In the genomic region with DNA sequence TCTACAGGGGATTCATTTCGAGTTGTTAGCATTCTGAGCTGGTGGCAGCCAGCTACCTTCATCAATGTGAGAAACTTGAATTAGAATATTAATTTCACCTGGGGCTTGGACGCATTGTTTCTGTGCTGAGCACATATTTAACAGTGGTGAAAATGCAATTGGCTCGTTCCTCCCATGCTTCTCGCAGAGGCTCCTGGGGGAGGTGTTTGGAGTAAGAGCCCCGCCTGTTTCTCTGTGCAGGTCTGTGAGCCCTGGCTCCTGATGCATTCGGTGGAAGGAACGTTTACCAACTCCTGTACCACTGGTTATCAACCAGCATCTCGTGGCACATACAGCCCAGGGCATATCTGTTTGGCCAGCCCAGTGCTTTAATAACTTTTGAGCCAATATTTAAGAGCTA, we compare ENCODE assay signal across 27 cellular contexts. TPM values are rescaled to one million over a fixed set of nuclear protein-coding genes. Genes with fewer than 3 reads are reported as not detected.
DNase-seq lines count a peak whose midpoint lies in the region; ATAC-seq, FAIRE-seq and TF ChIP-seq lines count a peak whose summit lies in the region.
"Had no signal": no experiment of that assay in that cellular context is flagged by ENCODE, and none has a peak within 500 bp of the region (broad histone marks: within the 10 kb centered on the region; RNA-seq: fewer than 3 reads in every experiment).

No MANE protein-coding gene starts in this region.

- no peak overlapping the region for H3K4me3 Mint-ChIP-seq in neural crest cell
- no peak overlapping the region for H3K4me3 Mint-ChIP-seq in naive thymus-derived CD8-positive, alpha-beta T cell
- H3K4me3 Mint-ChIP-seq: CD14-positive monocyte; CD4-positive, alpha-beta memory T cell; CD4-positive, CD25-positive, alpha-beta regulatory T cell; CD8-positive, alpha-beta memory T cell had no signal

- intact Hi-C loops in Panc1 (cut with micrococcal nuclease; ENCODE audit: unreplicated experiment) (no loop called here), K562 (cut with micrococcal nuclease) (no loop called here)

- H3K36me3 Mint-ChIP-seq in neural crest cell (ENCODE audit: low read depth) = no peaks in the 10 kb centered on the region
- no peaks in the 10 kb centered on the region for H3K36me3 Mint-ChIP-seq in naive thymus-derived CD8-positive, alpha-beta T cell
- H3K36me3 Mint-ChIP-seq: CD14-positive monocyte; CD4-positive, alpha-beta memory T cell; CD4-positive, CD25-positive, alpha-beta regulatory T cell; CD8-positive, alpha-beta memory T cell had no signal

- TF ChIP-seq CTCF in Panc1 (IDR thresholded peaks at IDR 0.05) (no peak), K562 (IDR thresholded peaks at IDR 0.05 in 2 of 3, conservative IDR thresholded peaks at IDR 0.05 in 1 of 3; ENCODE audit: insufficient read depth in 2 of 3, low read depth in 1 of 3, low read length in 3 of 3) (no peak), neural crest cell (conservative IDR thresholded peaks at IDR 0.05) (no peak)

- TF ChIP-seq RAD21 in K562 (CRISPR knock-in tag; conservative IDR thresholded peaks at IDR 0.05 in 1 of 2, IDR thresholded peaks at IDR 0.05 in 1 of 2) = no peak

- H3K27me3 ChIP-seq in Panc1 (ENCODE audit: control insufficient read depth, insufficient read depth, low read length) (peaks cover 6% of the 10 kb centered on the region; the same call in 1 of the 2 replicates), K562 (ENCODE audit: control insufficient read depth in 2 of 2, insufficient read depth in 2 of 2, low read length in 2 of 2) (peaks cover 2 to 31% of the 10 kb centered on the region in 2 experiments; a peak in 4 of 5 replicates)
- H3K27me3 ChIP-seq: BLaER1 had no signal

- H3K9ac ChIP-seq in K562 (ENCODE audit: insufficient read depth in 1 of 2, low read depth in 2 of 2, low read length in 2 of 2) = no peak overlapping the region
- H3K9ac ChIP-seq: BLaER1 had no signal

- CTCF ChIA-PET in Panc1 (lab: Charles Lee) = no interaction called here
- CTCF ChIA-PET in K562 (lab: Yijun Ruan, JAX; ENCODE audit: low intra/inter-chr PET ratio) = no interaction called here

- peaks cover 3% of the 10 kb centered on the region for H3K9me3 Mint-ChIP-seq in neural crest cell
- H3K9me3 Mint-ChIP-seq in naive thymus-derived CD8-positive, alpha-beta T cell = peaks cover 0 to 6% (median 0%) of the 10 kb centered on the region in 9 donors

- 0% methylated on average over 8 of the region's 8 CpGs for WGBS in K562 (ENCODE audit: insufficient coverage, low coverage, missing lambda C conversion rate)

- ATAC-seq in Panc1 (0 out of 2 replicates have a peak, but pooled peaks have one; percentile 30), K562 (peak; percentile 32; the same call in 1 of the 3 replicates)
- no peak for ATAC-seq in naive thymus-derived CD8-positive, alpha-beta T cell
- ATAC-seq: GM12878 had no signal

- H3K9me3 ChIP-seq in Panc1 (ENCODE audit: control insufficient read depth, insufficient read depth, low read depth, low read length) (no peaks in the 10 kb centered on the region), K562 (replicated peaks; ENCODE audit: control insufficient read depth, insufficient read depth, low read depth, low read length) (no peaks in the 10 kb centered on the region)
- H3K9me3 ChIP-seq: BE2C, BLaER1 had no signal

- no peaks in the 10 kb centered on the region for H3K9me1 ChIP-seq in K562 (ENCODE audit: control insufficient read depth, insufficient read depth, low read length)

- FAIRE-seq in K562 (lab: Jason Lieb, UNC) = no peak
- FAIRE-seq: A204.1, GM12878, GM12892, GM18507 had no signal

- H4K20me1 ChIP-seq in K562 (replicated peaks; ENCODE audit: control insufficient read depth, insufficient read depth, low read length) = no peaks in the 10 kb centered on the region
- H4K20me1 ChIP-seq: BLaER1 had no signal

- no peak overlapping the region for H3K4me2 ChIP-seq in K562 (ENCODE audit: insufficient read depth, low read length)
- H3K4me2 ChIP-seq: BLaER1 had no signal

- H3K4me1 ChIP-seq in Panc1 (ENCODE audit: control insufficient read depth, insufficient read depth, low read length) (no peaks in the 10 kb centered on the region), K562 (replicated peaks in 1 of 2; ENCODE audit: control insufficient read depth in 2 of 2, insufficient read depth in 2 of 2, low read length in 2 of 2) (no peaks in the 10 kb centered on the region)
- H3K4me1 ChIP-seq: BE2C had no signal

- in situ Hi-C loops in Panc1 (cut with HindIII; ENCODE audit: low pct_unique_long_range_greater_than_20kb, low sequenced_read_pairs) = no loop called here
- in situ Hi-C loops in K562 (cut with MboI) = no loop called here

- POLR2A ChIA-PET in Panc1 (lab: Charles Lee) = interaction anchor here (0.6 kb wide), 1 partner anchor 149 kb away, joined by 3 read pairs; no protein-coding TSS in a partner anchor
- POLR2A ChIA-PET in K562 (lab: Yijun Ruan, JAX) = no interaction called here
- POLR2A ChIA-PET in naive thymus-derived CD8-positive, alpha-beta T cell (lab: Charles Lee) = no interaction called here

- H3K27me3 Mint-ChIP-seq in neural crest cell (ENCODE audit: low read depth) = peaks cover 14% of the 10 kb centered on the region
- peaks cover 13 to 79% (median 28%) of the 10 kb centered on the region in 5 donors for H3K27me3 Mint-ChIP-seq in naive thymus-derived CD8-positive, alpha-beta T cell

- BruUV-seq in Panc1 (replicated peaks; lab: Mats Ljungman, UMichigan) (no TSS peak), K562 (replicated peaks; lab: Mats Ljungman, UMichigan) (no TSS peak)

- H3K79me2 ChIP-seq in K562 (ENCODE audit: control insufficient read depth, insufficient read depth, low read length) = no peaks in the 10 kb centered on the region

- H3K4me3 ChIP-seq in Panc1 (ENCODE audit: low read depth in 2 of 2, low read length in 2 of 2) = no peak overlapping the region
- no peak overlapping the region for H3K4me3 ChIP-seq in K562
- H3K4me3 ChIP-seq: BLaER1, GM12878 had no signal

- H3K27ac ChIP-seq in Panc1 (ENCODE audit: low read length) (no peak overlapping the region), K562 (ENCODE audit: extremely low read depth, low read depth, low read length) (no peak overlapping the region)
- H3K27ac ChIP-seq: BLaER1 had no signal

- no peak for TF ChIP-seq POLR2A in K562 (conservative IDR thresholded peaks at IDR 0.05)

- H2AFZ ChIP-seq in K562 (ENCODE audit: low read depth, low read length) = no peak overlapping the region

- no peaks in the 10 kb centered on the region for H3K36me3 ChIP-seq in Panc1 (ENCODE audit: control insufficient read depth, insufficient read depth, low read length)
- no peaks in the 10 kb centered on the region for H3K36me3 ChIP-seq in K562 (ENCODE audit: control insufficient read depth, insufficient read depth, low read length)
- H3K36me3 ChIP-seq: BE2C, BLaER1 had no signal

- H3K27ac Mint-ChIP-seq in neural crest cell (ENCODE audit: unreplicated experiment) = peak overlapping the region; percentile 64
- no peak overlapping the region for H3K27ac Mint-ChIP-seq in naive thymus-derived CD8-positive, alpha-beta T cell
- H3K27ac Mint-ChIP-seq: CD14-positive monocyte; CD4-positive, alpha-beta memory T cell; CD4-positive, CD25-positive, alpha-beta regulatory T cell had no signal

- no peak for DNase-seq in Panc1 (ENCODE audit: low read depth, low spot score)
- DNase-seq in K562 (ENCODE audit: extremely low read depth in 1 of 4, low spot score in 3 of 4) = no peak
- DNase-seq in neural crest cell (ENCODE audit: low read depth, low spot score) = no peak
- DNase-seq in NCI-H774 (lab: John Stamatoyannopoulos, UW) = no peak
- no peak for DNase-seq in naive thymus-derived CD8-positive, alpha-beta T cell
- no peak for DNase-seq in mesenteric fat pad (ENCODE audit: low spot score)
- DNase-seq: 8988T; ACHN; BE2C; C1 segment of cervical spinal cord; CD4-positive, alpha-beta memory T cell; CD4-positive, CD25-positive, alpha-beta regulatory T cell; CD8-positive, alpha-beta memory T cell; COR-L47; DMS 273 treated with DMSO at 0.1 percent for 48 hours; DMS153; DMS53; DMS79; DND-41; EL; GDM1 had no signal

- peaks cover 23% of the 10 kb centered on the region for H3K4me1 Mint-ChIP-seq in neural crest cell
- H3K4me1 Mint-ChIP-seq in naive thymus-derived CD8-positive, alpha-beta T cell = no peaks in the 10 kb centered on the region

- no peak for TF ChIP-seq EP300 in K562 (IDR thresholded peaks at IDR 0.05; ENCODE audit: low read length)

TF ChIP-seq in K562, 482 proteins besides CTCF, POLR2A, EP300 and RAD21 (continues in another document):
- TF ChIP-seq, protein P1, sequence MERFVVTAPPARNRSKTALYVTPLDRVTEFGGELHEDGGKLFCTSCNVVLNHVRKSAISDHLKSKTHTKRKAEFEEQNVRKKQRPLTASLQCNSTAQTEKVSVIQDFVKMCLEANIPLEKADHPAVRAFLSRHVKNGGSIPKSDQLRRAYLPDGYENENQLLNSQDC (CRISPR knock-in tag; IDR thresholded peaks at IDR 0.05) = no peak
- TF ChIP-seq ZNF143 (CRISPR knock-in tag; IDR thresholded peaks at IDR 0.05) = no peak
- TF ChIP-seq PCBP2 (IDR thresholded peaks at IDR 0.05; ENCODE audit: low read depth, low read length, poor library complexity, severe bottlenecking) = no peak
- TF ChIP-seq ZNF785 (CRISPR knock-in tag; IDR thresholded peaks at IDR 0.05) = no peak

RNA-seq across cellular contexts. Expression of gene TMEM132B, which starts 20.6 kb away (rescaled TPM):
- total RNA-seq in Panc1 (2021; ENCODE audit: unreplicated experiment) = 0.26 TPM
- 0.18 TPM for polyA plus RNA-seq in Panc1 (2012; ENCODE audit: insufficient read length)
- total RNA-seq in K562 (2011; cell fraction: chromatin; rRNA removed; ENCODE audit: low replicate concordance) = not detected in 2 replicates
- total RNA-seq in K562 (2011; cell fraction: nucleolus; rRNA removed) = not detected in 2 replicates
- not detected in 2 replicates for total RNA-seq in K562 (2011; cell fraction: nucleoplasm; rRNA removed)
- total RNA-seq in K562 (2014; rRNA removed) = not detected in 2 replicates
- total RNA-seq in K562 (2014; rRNA removed; fragmentation: Illumina TruSeq; extraction: Trizol) = 0.04 TPM in 1 of 2 replicates, not detected in the other
- 0.07 TPM in 1 of 2 replicates, not detected in the other for total RNA-seq in K562 (2015; rRNA removed; fragmentation: Illumina TruSeq; extraction: Trizol)
- total RNA-seq in K562 (2021) = 0.18 TPM in 1 of 2 replicates, not detected in the other
- polyA plus RNA-seq in K562 (2011; rRNA removed) = 0.01 TPM in 1 of 2 replicates, not detected in the other
- not detected in 2 replicates for polyA plus RNA-seq in K562 (2011; cell fraction: cytosol; rRNA removed)
- polyA plus RNA-seq in K562 (2011; cell fraction: nucleus; rRNA removed) = 0.04 and 0.11 TPM in 2 replicates
- 0.01 and 0.14 TPM in 2 replicates for polyA plus RNA-seq in K562 (2012)
- polyA plus RNA-seq in K562 (2014; fragmentation: Illumina TruSeq; extraction: Trizol) = 0.13 TPM in 1 of 2 replicates, not detected in the other
- polyA plus RNA-seq in K562 (2014; fragmentation: Nextera tagmentation; extraction: Ambion mirVana) = not detected
- polyA plus RNA-seq in K562 (2014; rRNA removed) = not detected in 2 replicates
- not detected in 2 replicates for polyA minus RNA-seq in K562 (2011; rRNA and poly(A)+ RNA removed)
- polyA minus RNA-seq in K562 (2011; cell fraction: cytosol; rRNA and poly(A)+ RNA removed) = not detected in 2 replicates
- polyA minus RNA-seq in K562 (2011; cell fraction: nucleus; rRNA and poly(A)+ RNA removed) = not detected in 2 replicates
- total RNA-seq in neural crest cell = 9.6 and 13.1 TPM in 2 replicates
- total RNA-seq in naive thymus-derived CD8-positive, alpha-beta T cell = not detected
- polyA plus RNA-seq in naive thymus-derived CD8-positive, alpha-beta T cell = not detected
- 0.32 TPM for total RNA-seq in mesenteric fat pad
- total RNA-seq: CD4-positive, alpha-beta memory T cell; CD4-positive, CD25-positive, alpha-beta regulatory T cell; CD8-positive, alpha-beta memory T cell had no signal
- polyA plus RNA-seq: CD14-positive monocyte; CD4-positive, alpha-beta memory T cell; CD4-positive, CD25-positive, alpha-beta regulatory T cell; CD8-positive, alpha-beta memory T cell had no signal

Comparison
In these comparisons a context has a peak if more than half of its experiments do, and no peak if none do; other contexts are left out.
1. ATAC-seq: peak in Panc1 (single experiment) and K562 (single experiment); none in naive thymus-derived CD8-positive, alpha-beta T cell (0 of 2).